In the genomic region with DNA sequence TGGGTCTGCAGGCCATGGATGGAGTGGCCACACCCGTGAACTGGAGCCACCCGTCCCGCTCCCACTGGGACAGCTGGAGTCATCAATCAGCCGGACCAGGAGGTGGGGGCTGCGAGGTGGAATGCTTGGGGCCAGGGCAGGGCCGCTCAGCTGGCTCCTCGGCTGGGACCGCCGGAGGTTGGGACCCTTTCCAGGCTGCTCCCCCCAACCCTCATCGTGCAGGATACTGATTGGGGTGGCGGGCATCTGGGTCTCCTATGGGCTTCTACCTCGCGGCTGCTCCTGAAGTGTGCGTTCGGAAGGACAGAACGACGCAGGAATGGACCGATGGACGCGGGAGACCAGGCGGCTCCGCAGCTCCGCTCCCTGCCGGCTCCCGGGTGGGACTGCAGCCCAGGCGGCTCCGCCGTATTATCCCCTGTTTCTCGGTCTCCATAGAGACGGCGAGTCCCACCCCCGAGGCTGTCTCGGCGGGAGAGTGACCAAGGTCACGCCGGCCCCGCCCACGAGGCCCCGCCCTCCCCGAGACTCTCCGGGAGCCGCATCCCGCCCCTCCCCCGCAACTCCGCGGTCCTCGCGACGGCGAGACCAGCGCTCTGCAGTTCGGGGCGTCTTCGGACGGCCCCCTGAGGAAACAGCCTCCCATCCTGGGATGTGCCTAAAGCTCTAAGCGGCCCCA, we compare ENCODE assay signal across 8 cellular contexts. TPM values are rescaled to one million over a fixed set of nuclear protein-coding genes. Genes with fewer than 3 reads are reported as not detected.
A peak's percentile ranks its signal among the peaks of the same experiment; 100 is the strongest.
DNase-seq lines count a peak whose midpoint lies in the region; ATAC-seq and TF ChIP-seq lines count a peak whose summit lies in the region.

A gene (minus strand): TSS at position 388 of the 679 bp plus-strand sequence. CDS start 2,387 bp downstream, outside the sequence.

- no peak within 1 kb of the TSS for H2AFZ ChIP-seq in PC-3 (ENCODE audit: low read length)

- DNase-seq in AG09319 (ENCODE audit: extremely low read depth, low read depth) (peak; percentile 52), HEK293T (ENCODE audit: extremely low spot score) (peak; percentile 94), T-helper 1 cell (peak in 3 of 5 donors; percentile 15 to 25 (median 23)), dedifferentiated amniotic fluid mesenchymal stem cell (ENCODE audit: extremely low spot score) (peak; percentile 52), kidney epithelial cell (ENCODE audit: low read depth) (no peak), PC-3 (no peak)

- H3F3A ChIP-seq in PC-3 (ENCODE audit: low read length, unreplicated experiment): no peaks in the 10 kb centered on the region

- H3K4me3 ChIP-seq in kidney epithelial cell (ENCODE audit: low read depth, low read length) (peak within 1 kb of the TSS; percentile 5), skeletal muscle satellite cell (ENCODE audit: low read length) (peak within 1 kb of the TSS; percentile 68), PC-3 (ENCODE audit: low read length) (no peak within 1 kb of the TSS)

- H3K36me3 ChIP-seq in kidney epithelial cell (ENCODE audit: control insufficient read depth, insufficient read depth, low read length) (no peaks in the 10 kb centered on the region), skeletal muscle satellite cell (ENCODE audit: insufficient read depth, low read length) (no peaks in the 10 kb centered on the region), PC-3 (ENCODE audit: low read depth, low read length) (no peaks in the 10 kb centered on the region)

- H3K9me2 ChIP-seq in PC-3 (replicated peaks; ENCODE audit: low read length): no peaks in the 10 kb centered on the region

- H3K27me3 ChIP-seq in kidney epithelial cell (ENCODE audit: control insufficient read depth, insufficient read depth, low read length) (peaks cover 56% of the 10 kb centered on the region), skeletal muscle satellite cell (ENCODE audit: control insufficient read depth, insufficient read depth, low read length) (peaks cover 11% of the 10 kb centered on the region), PC-3 (ENCODE audit: low read length) (no peaks in the 10 kb centered on the region)

- no peaks in the 10 kb centered on the region for H3K9me3 ChIP-seq in skeletal muscle satellite cell (replicated peaks; ENCODE audit: low read length)
- no peaks in the 10 kb centered on the region for H3K9me3 ChIP-seq in PC-3 (ENCODE audit: low read length)

- H3K4me2 ChIP-seq in skeletal muscle satellite cell (ENCODE audit: low read length): peak within 1 kb of the TSS; percentile 87
- H3K4me2 ChIP-seq in PC-3 (ENCODE audit: low read length): no peak within 1 kb of the TSS

- H3K27ac ChIP-seq in PC-3 (ENCODE audit: low read length): no peak within 1 kb of the TSS

- TF ChIP-seq CTCF in AG09319 (IDR thresholded peaks at IDR 0.05; ENCODE audit: low read depth, low read length) (peak; percentile 65), kidney epithelial cell (IDR thresholded peaks at IDR 0.05; ENCODE audit: insufficient read depth, low read length, poor library complexity, severe bottlenecking) (peak; percentile 76), PC-3 (conservative IDR thresholded peaks at IDR 0.05; ENCODE audit: low read depth, low read length) (no peak)

- POLR2A ChIA-PET in HEK293T (lab: Yijun Ruan, JAX) (interaction anchor here (0.7 to 1.8 kb wide), 4 partner anchors 11 to 72 kb away, joined by 3 to 6 read pairs (median 3); no protein-coding TSS in a partner anchor), PC-3 (lab: Charles Lee; ENCODE audit: unreplicated experiment) (no interaction called here)

- BruUV-seq in PC-3 (replicated peaks; lab: Mats Ljungman, UMichigan): no TSS peak

- ATAC-seq in PC-3 (no peak), HG02885 (IDR thresholded peaks at IDR 0.05; ENCODE audit: poor library complexity, unreplicated experiment) (no peak)

- CTCF ChIA-PET in HEK293T (lab: Yijun Ruan, JAX) (interaction anchor here (0.6 to 3.5 kb wide), 4 partner anchors 13 to 372 kb away, joined by 3 to 16 read pairs (median 4); no protein-coding TSS in a partner anchor), PC-3 (lab: Charles Lee) (interaction anchor here (0.7 kb wide), 1 partner anchor 132 kb away, joined by 6 read pairs; no protein-coding TSS in a partner anchor)

- intact Hi-C loops in PC-3 (cut with micrococcal nuclease): loop anchor here (10.0 kb wide), 1 partner anchor 48 kb away; no protein-coding TSS in a partner anchor

- H3K79me2 ChIP-seq in PC-3 (ENCODE audit: low read length): no peaks in the 10 kb centered on the region

- peak within 1 kb of the TSS; percentile 72 for H3K9ac ChIP-seq in skeletal muscle satellite cell (ENCODE audit: low read depth, low read length)
- H3K9ac ChIP-seq in PC-3 (ENCODE audit: low read length): no peak within 1 kb of the TSS

- H4K20me1 ChIP-seq in PC-3 (ENCODE audit: low read length): no peaks in the 10 kb centered on the region

- H3K4me1 ChIP-seq in skeletal muscle satellite cell (ENCODE audit: control insufficient read depth, insufficient read depth, low read length): peaks cover 37% of the 10 kb centered on the region
- H3K4me1 ChIP-seq in PC-3 (ENCODE audit: insufficient read depth, low read length): peaks cover 5% of the 10 kb centered on the region; the same call in 1 of the 2 replicates

TF ChIP-seq in HEK293T, 16 proteins besides CTCF, POLR2A, EP300 and RAD21:
- TF ChIP-seq SUZ12 (IDR thresholded peaks at IDR 0.05): no peak
- TF ChIP-seq FOXK2 (IDR thresholded peaks at IDR 0.05): no peak
- TF ChIP-seq BHLHE40 (IDR thresholded peaks at IDR 0.05; ENCODE audit: borderline replicate concordance): no peak
- TF ChIP-seq, protein P1, sequence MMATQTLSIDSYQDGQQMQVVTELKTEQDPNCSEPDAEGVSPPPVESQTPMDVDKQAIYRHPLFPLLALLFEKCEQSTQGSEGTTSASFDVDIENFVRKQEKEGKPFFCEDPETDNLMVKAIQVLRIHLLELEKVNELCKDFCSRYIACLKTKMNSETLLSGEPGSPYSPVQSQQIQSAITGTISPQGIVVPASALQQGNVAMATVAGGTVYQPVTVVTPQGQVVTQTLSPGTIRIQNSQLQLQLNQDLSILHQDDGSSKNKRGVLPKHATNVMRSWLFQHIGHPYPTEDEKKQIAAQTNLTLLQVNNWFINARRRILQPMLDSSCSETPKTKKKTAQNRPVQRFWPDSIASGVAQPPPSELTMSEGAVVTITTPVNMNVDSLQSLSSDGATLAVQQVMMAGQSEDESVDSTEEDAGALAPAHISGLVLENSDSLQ (IDR thresholded peaks at IDR 0.05): no peak
- TF ChIP-seq L3MBTL2 (conservative IDR thresholded peaks at IDR 0.05): peak; percentile 46; the same call in 1 of the 2 replicates
- no peak for TF ChIP-seq ZNF384 (IDR thresholded peaks at IDR 0.05)
- no peak for TF ChIP-seq TARDBP (IDR thresholded peaks at IDR 0.05)
TF ChIP-seq in HEK293T: peak in this region for 1.

RNA-seq across cellular contexts. Expression of the gene that starts here (rescaled TPM):
- total RNA-seq in kidney epithelial cell (0.46 and 1.4 TPM in 2 replicates), PC-3 (2014; rRNA removed) (not detected in 2 replicates)
- total RNA-seq in skeletal muscle satellite cell (2012; rRNA removed): 0.25 and 1.3 TPM in 2 replicates

Comparison
In these comparisons a context has a peak if more than half of its experiments do, and no peak if none do; other contexts are left out.
1. DNase-seq: peak in AG09319 (single experiment), HEK293T (single experiment), T-helper 1 cell (3 of 5) and dedifferentiated amniotic fluid mesenchymal stem cell (single experiment); none in kidney epithelial cell (single experiment) and PC-3 (single experiment).